Comparison of ENCODE assay signal across 7 cellular contexts in genomic region chr7:38310601-38311057, GRCh38.
DNase-seq lines count a peak whose midpoint lies in the region; ATAC-seq and TF ChIP-seq lines count a peak whose summit lies in the region.

No MANE protein-coding gene starts in this region.

- no peak for ATAC-seq in T-helper 17 cell
- peak; percentile 50 for ATAC-seq in gastroesophageal sphincter
- ATAC-seq in GM19455 (IDR thresholded peaks at IDR 0.05; ENCODE audit: unreplicated experiment), result no peak
- no peak for ATAC-seq in HG02610 (IDR thresholded peaks at IDR 0.05; ENCODE audit: unreplicated experiment)

- DNase-seq in H4 (ENCODE audit: low spot score), result peak; percentile 42
- no peak for DNase-seq in T-helper 17 cell
- DNase-seq in type B pancreatic cell (ENCODE audit: extremely low spot score, unreplicated experiment), result no peak

- no peaks in the 10 kb centered on the region for H3K27me3 Mint-ChIP-seq in T-helper 17 cell
- H3K27me3 Mint-ChIP-seq in type B pancreatic cell, result no peaks in the 10 kb centered on the region

- no peak for TF ChIP-seq EP300 in gastroesophageal sphincter (IDR thresholded peaks at IDR 0.05)

- peak overlapping the region in 1 of 2 donors; percentile 52 for H3K4me3 ChIP-seq in gastroesophageal sphincter
- H3K4me3 ChIP-seq in skeletal muscle satellite cell (ENCODE audit: low read length), result no peak overlapping the region

- peak overlapping the region; percentile 77 for H3K4me2 ChIP-seq in skeletal muscle satellite cell (ENCODE audit: low read length)

- H3K27ac Mint-ChIP-seq in T-helper 17 cell, result peak overlapping the region; percentile 19
- H3K27ac Mint-ChIP-seq in type B pancreatic cell, result no peak overlapping the region

- WGBS in gastroesophageal sphincter (ENCODE audit: low coverage in 1 of 2), 2 donors, result 38 to 63% methylated on average over 3 to 5 of the region's 5 CpGs

- peak overlapping the region in 2 of 4 donors; percentile 38 to 69 for H3K27ac ChIP-seq in gastroesophageal sphincter

- TF ChIP-seq POLR2A in gastroesophageal sphincter (IDR thresholded peaks at IDR 0.05), result no peak

- H3K9ac ChIP-seq in skeletal muscle satellite cell (ENCODE audit: low read depth, low read length), result peak overlapping the region; percentile 41

- peaks cover 11% of the 10 kb centered on the region for H3K27me3 ChIP-seq in gastroesophageal sphincter
- H3K27me3 ChIP-seq in skeletal muscle satellite cell (ENCODE audit: control insufficient read depth, insufficient read depth, low read length), result peaks cover 28% of the 10 kb centered on the region

- H3K36me3 ChIP-seq in gastroesophageal sphincter (no peaks in the 10 kb centered on the region), skeletal muscle satellite cell (ENCODE audit: insufficient read depth, low read length) (no peaks in the 10 kb centered on the region)

- TF ChIP-seq CTCF in gastroesophageal sphincter (IDR thresholded peaks at IDR 0.05) (no peak), type B pancreatic cell (conservative IDR thresholded peaks at IDR 0.05) (no peak)

- H3K36me3 Mint-ChIP-seq in T-helper 17 cell (ENCODE audit: low read depth) (no peaks in the 10 kb centered on the region), type B pancreatic cell (no peaks in the 10 kb centered on the region)

- H3K4me3 Mint-ChIP-seq in T-helper 17 cell (no peak overlapping the region), type B pancreatic cell (no peak overlapping the region)

- H3K4me1 Mint-ChIP-seq in T-helper 17 cell (no peaks in the 10 kb centered on the region), type B pancreatic cell (ENCODE audit: unreplicated experiment) (no peaks in the 10 kb centered on the region)

- H3K4me1 ChIP-seq in gastroesophageal sphincter (peaks cover 0 to 18% (median 0%) of the 10 kb centered on the region in 3 donors), skeletal muscle satellite cell (ENCODE audit: control insufficient read depth, insufficient read depth, low read length) (peaks cover 12% of the 10 kb centered on the region)

- H3K9me3 Mint-ChIP-seq in type B pancreatic cell, result no peaks in the 10 kb centered on the region

- H3K9me3 ChIP-seq in T-helper 17 cell (ENCODE audit: control insufficient read depth, low read length, poor library complexity, severe bottlenecking), result no peaks in the 10 kb centered on the region
- H3K9me3 ChIP-seq in gastroesophageal sphincter, result no peaks in the 10 kb centered on the region
- H3K9me3 ChIP-seq in skeletal muscle satellite cell (replicated peaks; ENCODE audit: low read length), result no peaks in the 10 kb centered on the region
